ENCODE assay signal across 10 cellular contexts in the genomic region with DNA sequence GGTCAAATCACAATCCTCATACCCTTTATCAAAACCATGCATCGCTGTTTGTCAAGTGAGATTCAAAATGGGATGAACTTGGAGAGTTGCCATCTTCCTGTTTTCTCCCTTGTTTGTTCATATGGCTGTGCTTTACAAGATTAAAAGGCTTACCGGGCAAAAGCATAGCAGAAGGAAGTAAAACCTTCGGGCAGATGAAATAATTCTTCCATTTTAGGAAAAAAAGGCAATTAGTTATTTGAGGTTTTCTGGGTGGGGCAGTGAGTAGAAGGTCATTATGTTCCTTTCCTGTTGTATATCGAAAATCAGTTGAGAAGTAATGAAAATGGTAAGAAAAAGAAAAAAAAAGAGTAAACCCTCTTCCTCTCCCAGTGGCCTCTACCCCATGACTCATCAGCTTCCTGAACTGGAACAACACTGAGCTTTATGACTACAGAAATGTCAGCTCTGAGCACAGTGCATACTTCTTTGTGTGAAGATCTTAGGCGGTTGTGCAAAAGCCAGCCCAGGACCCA.
DNase-seq lines count a peak whose midpoint lies in the region; ATAC-seq and TF ChIP-seq lines count a peak whose summit lies in the region.
"Had no signal": no experiment of that assay in that cellular context is flagged by ENCODE, and none has a peak within 500 bp of the region (broad histone marks: within the 10 kb centered on the region; RNA-seq: fewer than 3 reads in every experiment).

No MANE protein-coding gene starts in this region.

- TF ChIP-seq POLR2A in adrenal gland (IDR thresholded peaks at IDR 0.05): no peak

- ATAC-seq in Right ventricle myocardium superior (ENCODE audit: poor library complexity): peak; percentile 55
- peak; percentile 71 for ATAC-seq in aorta (ENCODE audit: low FRiP score)
- no peak for ATAC-seq in HG03432 (IDR thresholded peaks at IDR 0.05; ENCODE audit: unreplicated experiment)

- H3K4me1 ChIP-seq in adrenal gland (replicated peaks in 1 of 2) (peaks cover 9 to 13% of the 10 kb centered on the region in 2 donors), aorta (ENCODE audit: control insufficient read depth in 1 of 2, insufficient read depth in 2 of 2, low read length in 2 of 2) (no peaks in the 10 kb centered on the region)

- H3K9me3 ChIP-seq in adrenal gland (replicated peaks in 1 of 3): no peaks in the 10 kb centered on the region
- no peaks in the 10 kb centered on the region for H3K9me3 ChIP-seq in aorta (ENCODE audit: control insufficient read depth, low read length)

- H3K4me3 ChIP-seq in adrenal gland (peak overlapping the region in 1 of 4 donors; percentile 39), aorta (ENCODE audit: low read length in 2 of 2) (no peak overlapping the region)

- DNase-seq in Right ventricle myocardium superior (no peak), cardiac septum (ENCODE audit: low spot score) (no peak), adrenal gland (peak in 6 of 7 donors; percentile 16 to 50 (median 39)), kidney glomerular epithelial cell (lab: John Stamatoyannopoulos, UW) (peak; percentile 50), aorta (no peak), inferior parietal cortex (ENCODE audit: extremely low spot score) (no peak)
- DNase-seq in activated CD4-positive, alpha-beta T cell treated with anti-CD3 and anti-CD28 coated beads for 48 hours: no peak
- DNase-seq: activated CD4-positive, alpha-beta T cell treated with anti-CD3 and anti-CD28 coated beads, Interleukin-2, amount 50 U/mL, for 1 hour; DND-41 had no signal

- WGBS in adrenal gland, 4 donors: 18 to 30% (median 23%) methylated on average over 5 of the region's 5 CpGs
- WGBS in aorta, 2 donors: 57 to 70% methylated on average over 5 of the region's 5 CpGs

- intact Hi-C loops in Right ventricle myocardium superior (cut with DNase I) (no loop called here), cardiac septum (cut with DNase I) (loop anchor here (5.0 kb wide), 1 partner anchor 369 kb away; the partner anchor contains the start of gene CDH13), adrenal gland (cut with DNase I) (no loop called here), aorta (cut with DNase I) (no loop called here)

- no peaks in the 10 kb centered on the region for H3K27me3 ChIP-seq in adrenal gland
- no peaks in the 10 kb centered on the region for H3K27me3 ChIP-seq in aorta (ENCODE audit: control insufficient read depth in 1 of 2, insufficient read depth in 2 of 2, low read length in 1 of 2)

- TF ChIP-seq CTCF in adrenal gland (IDR thresholded peaks at IDR 0.05): no peak

- H3K27ac ChIP-seq in adrenal gland (peak overlapping the region in 2 of 5 donors; percentile 18 to 58), aorta (ENCODE audit: low read depth in 1 of 2, low read length in 2 of 2) (peak overlapping the region; percentile 53 to 60)

- H3K36me3 ChIP-seq in adrenal gland (replicated peaks in 1 of 2) (no peaks in the 10 kb centered on the region), aorta (ENCODE audit: control insufficient read depth in 1 of 2, insufficient read depth in 2 of 2, low read length in 1 of 2) (no peaks in the 10 kb centered on the region)

Comparison
In these comparisons a context has a peak if more than half of its experiments do, and no peak if none do; other contexts are left out.
1. DNase-seq: peak in adrenal gland (6 of 7) and kidney glomerular epithelial cell (single experiment); none in Right ventricle myocardium superior (single experiment), cardiac septum (single experiment), aorta (0 of 2), activated CD4-positive, alpha-beta T cell treated with anti-CD3 and anti-CD28 coated beads for 48 hours (single experiment) and inferior parietal cortex (single experiment).